26 cellular contexts compared by ENCODE assay signal in genomic region chr14:89926709-89927108, GRCh38. TPM values are rescaled to one million over a fixed set of nuclear protein-coding genes. Genes with fewer than 3 reads are reported as not detected.
DNase-seq lines count a peak whose midpoint lies in the region; ATAC-seq and TF ChIP-seq lines count a peak whose summit lies in the region.
"Had no signal": no experiment of that assay in that cellular context is flagged by ENCODE, and none has a peak within 500 bp of the region (broad histone marks: within the 10 kb centered on the region; RNA-seq: fewer than 3 reads in every experiment).

No MANE protein-coding gene starts in this region.

- no peaks in the 10 kb centered on the region for H3K36me3 Mint-ChIP-seq in CD4-positive, alpha-beta T cell (ENCODE audit: low read depth)
- H3K36me3 Mint-ChIP-seq: activated naive CD4-positive, alpha-beta T cell treated with anti-CD3 and anti-CD28 coated beads, Interleukin-2, amount 50 U/mL, for 72 hours had no signal

- CTCF ChIA-PET in CD4-positive, alpha-beta T cell (lab: Charles Lee), result interaction anchor here (1.0 kb wide), 1 partner anchor 13 kb away, joined by 4 read pairs; no protein-coding TSS in a partner anchor

- no peaks in the 10 kb centered on the region for H3K4me1 Mint-ChIP-seq in CD4-positive, alpha-beta T cell (ENCODE audit: low read depth)
- H3K4me1 Mint-ChIP-seq: mesothelial cell of epicardium; nephron; stimulated activated naive CD8-positive, alpha-beta T cell treated with anti-CD3 and anti-CD28 coated beads, Interleukin-15, amount 100 ng/mL, for 72 hours had no signal

- no peak overlapping the region for H3K27ac Mint-ChIP-seq in CD4-positive, alpha-beta T cell
- H3K27ac Mint-ChIP-seq: activated naive CD4-positive, alpha-beta T cell treated with anti-CD3 and anti-CD28 coated beads, Interleukin-2, amount 50 U/mL, for 72 hours; activated T-cell treated with anti-CD3 and anti-CD28 coated beads, Interleukin-2, amount 50 U/mL, for 72 hours; mesothelial cell of epicardium; nephron; stimulated activated naive CD8-positive, alpha-beta T cell treated with anti-CD3 and anti-CD28 coated beads, Interleukin-15, amount 100 ng/mL, for 72 hours had no signal

- no peak for TF ChIP-seq POLR2A in sigmoid colon (IDR thresholded peaks at IDR 0.05)

- no peak for TF ChIP-seq EP300 in sigmoid colon (IDR thresholded peaks at IDR 0.05)

- no peak overlapping the region for H3K9ac ChIP-seq in adipocyte (ENCODE audit: low read length)

- POLR2A ChIA-PET in CD4-positive, alpha-beta T cell (lab: Charles Lee), result interaction anchor here (1.2 kb wide), 1 partner anchor 10 kb away, joined by 3 read pairs; no protein-coding TSS in a partner anchor

- TF ChIP-seq CTCF in fibroblast of mammary gland (conservative IDR thresholded peaks at IDR 0.05; ENCODE audit: control insufficient read depth, insufficient read depth, low read depth, low read length), result no peak
- no peak for TF ChIP-seq CTCF in CD4-positive, alpha-beta T cell (IDR thresholded peaks at IDR 0.05)
- no peak for TF ChIP-seq CTCF in dorsolateral prefrontal cortex (IDR thresholded peaks at IDR 0.05 in 54 of 56, conservative IDR thresholded peaks at IDR 0.05 in 2 of 56; ENCODE audit: low read depth in 1 of 56, partially characterized antibody in 56 of 56)
- TF ChIP-seq CTCF in sigmoid colon (IDR thresholded peaks at IDR 0.05), result no peak

- WGBS in sigmoid colon, 2 donors, result 31 to 61% methylated on average over 1 of the region's 1 CpG

- no peaks in the 10 kb centered on the region for H3K27me3 Mint-ChIP-seq in CD4-positive, alpha-beta T cell
- H3K27me3 Mint-ChIP-seq: stimulated activated naive CD8-positive, alpha-beta T cell treated with anti-CD3 and anti-CD28 coated beads, Interleukin-15, amount 100 ng/mL, for 72 hours had no signal

- H3K9me3 Mint-ChIP-seq in CD4-positive, alpha-beta T cell, result no peaks in the 10 kb centered on the region
- H3K9me3 Mint-ChIP-seq: activated naive CD4-positive, alpha-beta T cell treated with anti-CD3 and anti-CD28 coated beads, Interleukin-2, amount 50 U/mL, for 72 hours; activated T-cell treated with anti-CD3 and anti-CD28 coated beads, Interleukin-2, amount 50 U/mL, for 72 hours; mesothelial cell of epicardium; nephron; stimulated activated naive CD8-positive, alpha-beta T cell treated with anti-CD3 and anti-CD28 coated beads, Interleukin-15, amount 100 ng/mL, for 72 hours had no signal

- DNase-seq in ELR (ENCODE audit: low read depth) (peak; percentile 43), adipocyte (ENCODE audit: low read depth) (peak; percentile 74), fibroblast of mammary gland (ENCODE audit: low read depth) (peak; percentile 50), pulmonary artery endothelial cell (ENCODE audit: low read depth, low spot score) (peak; percentile 40), dorsolateral prefrontal cortex (no peak), sigmoid colon (no peak), dedifferentiated amniotic fluid mesenchymal stem cell (ENCODE audit: extremely low spot score) (no peak)
- DNase-seq in CD4-positive, alpha-beta T cell, result no peak
- DNase-seq: activated CD8-positive, alpha-beta memory T cell treated with anti-CD3 and anti-CD28 coated beads for 24 hours; activated T-cell treated with anti-CD3 and anti-CD28 coated beads, Interleukin-2, amount 50 U/mL, for 72 hours; AML-193; body of pancreas; cortex of kidney; NCI-H1417; NCI-H524; posterior cingulate gyrus; Right ventricle myocardium superior; stimulated activated CD4-positive, alpha-beta T cell treated with anti-CD3 and anti-CD28 coated beads, Interleukin-4, amount 100 ng/mL, for 24 hours; stimulated activated naive CD8-positive, alpha-beta T cell treated with anti-CD3 and anti-CD28 coated beads, Interleukin-15, amount 100 ng/mL, for 72 hours had no signal

- no peak for ATAC-seq in CD4-positive, alpha-beta T cell (ENCODE audit: poor library complexity)
- ATAC-seq: activated naive CD4-positive, alpha-beta T cell treated with anti-CD3 and anti-CD28 coated beads, Interleukin-2, amount 50 U/mL, for 72 hours; activated T-cell treated with anti-CD3 and anti-CD28 coated beads, Interleukin-2, amount 50 U/mL, for 72 hours; body of pancreas; gastroesophageal sphincter; HCT116; stimulated activated naive CD8-positive, alpha-beta T cell treated with anti-CD3 and anti-CD28 coated beads, Interleukin-15, amount 100 ng/mL, for 72 hours had no signal

- H3K36me3 ChIP-seq in adipocyte (ENCODE audit: control insufficient read depth, insufficient read depth, low read length, severe bottlenecking) (peaks cover 6% of the 10 kb centered on the region), sigmoid colon (no peaks in the 10 kb centered on the region)

- no peak overlapping the region for H3K4me3 ChIP-seq in adipocyte (ENCODE audit: low read length)
- no peak overlapping the region for H3K4me3 ChIP-seq in fibroblast of mammary gland (ENCODE audit: control insufficient read depth, low read depth, low read length)
- no peak overlapping the region for H3K4me3 ChIP-seq in dorsolateral prefrontal cortex
- H3K4me3 ChIP-seq in sigmoid colon, result no peak overlapping the region
- H3K4me3 ChIP-seq: body of pancreas, gastroesophageal sphincter, tibial nerve had no signal

- H3K9me3 ChIP-seq in adipocyte (ENCODE audit: control insufficient read depth, low read length) (no peaks in the 10 kb centered on the region), sigmoid colon (no peaks in the 10 kb centered on the region)
- no peaks in the 10 kb centered on the region for H3K9me3 ChIP-seq in CD4-positive, alpha-beta T cell (ENCODE audit: control insufficient read depth, low read length)
- H3K9me3 ChIP-seq: body of pancreas, gastroesophageal sphincter, tibial nerve had no signal

- H3K4me3 Mint-ChIP-seq in CD4-positive, alpha-beta T cell, result no peak overlapping the region
- H3K4me3 Mint-ChIP-seq: activated T-cell treated with anti-CD3 and anti-CD28 coated beads, Interleukin-2, amount 50 U/mL, for 72 hours; mesothelial cell of epicardium; nephron; stimulated activated naive CD8-positive, alpha-beta T cell treated with anti-CD3 and anti-CD28 coated beads, Interleukin-15, amount 100 ng/mL, for 72 hours had no signal

- H3K27me3 ChIP-seq in adipocyte (replicated peaks; ENCODE audit: control insufficient read depth, insufficient read depth, low read length), result no peaks in the 10 kb centered on the region
- no peaks in the 10 kb centered on the region for H3K27me3 ChIP-seq in CD4-positive, alpha-beta T cell (ENCODE audit: control insufficient read depth, insufficient read depth, low read length)
- H3K27me3 ChIP-seq in dorsolateral prefrontal cortex, result no peaks in the 10 kb centered on the region
- no peaks in the 10 kb centered on the region for H3K27me3 ChIP-seq in sigmoid colon
- H3K27me3 ChIP-seq: body of pancreas, gastroesophageal sphincter, tibial nerve had no signal

- intact Hi-C loops in CD4-positive, alpha-beta T cell (cut with DNase I, micrococcal nuclease), result no loop called here
- intact Hi-C loops in dorsolateral prefrontal cortex (cut with DNase I), result no loop called here
- intact Hi-C loops in sigmoid colon (cut with DNase I), result no loop called here

- peaks cover 17% of the 10 kb centered on the region for H3K4me1 ChIP-seq in adipocyte (ENCODE audit: control insufficient read depth, insufficient read depth, low read length)
- H3K4me1 ChIP-seq in sigmoid colon, result peaks cover 0 to 4% (median 0%) of the 10 kb centered on the region in 4 donors
- H3K4me1 ChIP-seq: body of pancreas had no signal

- no peak overlapping the region for H3K27ac ChIP-seq in CD4-positive, alpha-beta T cell (ENCODE audit: low read depth, low read length)
- H3K27ac ChIP-seq in dorsolateral prefrontal cortex (peak overlapping the region in 7 of 59 donors; percentile 2 to 36 (median 27)), sigmoid colon (no peak overlapping the region)
- H3K27ac ChIP-seq: body of pancreas, epithelial cell of prostate, gastroesophageal sphincter, tibial nerve had no signal

RNA-seq across cellular contexts. Expression of gene EFCAB11, which starts 27.8 kb away (rescaled TPM):
- total RNA-seq in pulmonary artery endothelial cell, result 3.6 and 5.0 TPM in 2 replicates
- under 1 TPM; 0.36 to 0.47 TPM for total RNA-seq in CD4-positive, alpha-beta T cell
- 10 to 100 TPM in 85 of 120 experiments, 1 to 10 TPM in 35; 6.1 to 28.8 (median 11.4) TPM for total RNA-seq in dorsolateral prefrontal cortex
- total RNA-seq in sigmoid colon, result 1 to 10 TPM; 7.8 to 8.9 (median 8.8) TPM
- polyA plus RNA-seq in sigmoid colon, result 1 to 10 TPM; 7.2 to 9.0 (median 8.3) TPM

RNA-seq across cellular contexts. Expression of gene TDP1, which starts 29.0 kb away (rescaled TPM):
- total RNA-seq in pulmonary artery endothelial cell (32.3 and 39.2 TPM in 2 replicates), dorsolateral prefrontal cortex (10 to 100 TPM in 118 of 120 experiments, 1 to 10 TPM in 2; 8.3 to 27.8 (median 17.5) TPM), sigmoid colon (1 to 10 TPM; 6.4 to 8.3 (median 7.5) TPM)
- total RNA-seq in CD4-positive, alpha-beta T cell, result 10 to 100 TPM; 51.9 to 59.8 TPM
- 10 to 100 TPM in 1 of 3 donors, 1 to 10 TPM in 2; 6.0 to 11.7 (median 6.2) TPM for polyA plus RNA-seq in sigmoid colon

Comparison
In these comparisons a context has a peak if more than half of its experiments do, and no peak if none do; other contexts are left out.
1. DNase-seq: peak in ELR (single experiment), adipocyte (single experiment), fibroblast of mammary gland (single experiment) and pulmonary artery endothelial cell (single experiment); none in CD4-positive, alpha-beta T cell (0 of 10), dorsolateral prefrontal cortex (0 of 10), sigmoid colon (single experiment) and dedifferentiated amniotic fluid mesenchymal stem cell (single experiment).